13 cellular contexts compared by ENCODE assay signal in the genomic region with DNA sequence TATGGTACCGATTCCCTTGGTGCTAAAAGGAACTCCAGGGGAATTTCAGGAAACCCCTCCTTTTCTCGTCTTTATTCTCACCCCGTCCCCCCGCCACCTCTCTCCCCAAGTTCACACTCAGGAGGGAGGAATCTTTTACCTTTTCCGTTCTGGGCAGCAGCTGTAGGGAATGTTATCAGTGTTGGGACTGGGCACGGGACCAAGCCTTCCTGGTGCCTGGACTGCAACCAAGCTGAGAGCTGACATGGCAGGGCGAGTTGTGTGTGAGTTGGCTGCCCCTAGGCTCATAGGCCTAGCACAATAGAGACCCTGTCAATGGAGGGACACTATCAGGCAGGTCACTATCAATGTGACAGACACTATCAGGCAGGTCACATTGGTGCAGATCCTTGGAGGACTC.
DNase-seq lines count a peak whose midpoint lies in the region; FAIRE-seq and TF ChIP-seq lines count a peak whose summit lies in the region.
"Had no signal": no experiment of that assay in that cellular context is flagged by ENCODE, and none has a peak within 500 bp of the region (broad histone marks: within the 10 kb centered on the region; RNA-seq: fewer than 3 reads in every experiment).

No MANE protein-coding gene starts in this region.

- TF ChIP-seq RAD21 in H1 (IDR thresholded peaks at IDR 0.05 in 1 of 2, conservative IDR thresholded peaks at IDR 0.05 in 1 of 2; ENCODE audit: low read depth in 2 of 2, low read length in 2 of 2) = no peak

- no peak overlapping the region for H2BK20ac ChIP-seq in H1 (ENCODE audit: low read length)

- CTCF ChIA-PET in H1 (lab: Charles Lee; ENCODE audit: partially characterized antibody) = interaction anchor here (0.8 to 2.6 kb wide), 4 partner anchors 9 to 90 kb away, joined by 3 to 6 read pairs (median 5); no protein-coding TSS in a partner anchor

- no peak overlapping the region for H3K14ac ChIP-seq in H1 (ENCODE audit: insufficient read length)

- H3K79me2 ChIP-seq in H1 (ENCODE audit: control insufficient read depth in 1 of 2, insufficient read depth in 2 of 2, low read length in 2 of 2) = peaks cover 3 to 86% of the 10 kb centered on the region in 2 experiments; a peak in 3 of 4 replicates
- peaks cover 3% of the 10 kb centered on the region for H3K79me2 ChIP-seq in mesendoderm (ENCODE audit: control insufficient read depth, insufficient read depth, low read length)

- H3K4me3 ChIP-seq in H1 (ENCODE audit: extremely low read depth in 1 of 4, insufficient read depth in 2 of 4, low read depth in 3 of 4, low read length in 4 of 4) = no peak overlapping the region
- no peak overlapping the region for H3K4me3 ChIP-seq in mesendoderm (ENCODE audit: low read length)
- H3K4me3 ChIP-seq in thyroid gland (replicated peaks in 1 of 3) = no peak overlapping the region
- H3K4me3 ChIP-seq in H7 (ENCODE audit: insufficient read depth, low read depth, low read length) = no peak overlapping the region
- no peak overlapping the region for H3K4me3 ChIP-seq in brain microvascular endothelial cell (ENCODE audit: low read depth, low read length)
- H3K4me3 ChIP-seq: lung had no signal

- in situ Hi-C loops in brain microvascular endothelial cell (cut with HindIII; ENCODE audit: low pct_ligation_motif_present, low sequenced_read_pairs) = no loop called here

- no peak for TF ChIP-seq EP300 in H1 (IDR thresholded peaks at IDR 0.05; ENCODE audit: borderline replicate concordance in 1 of 2, low read depth in 2 of 2, low read length in 2 of 2)

- no peak overlapping the region for H2BK15ac ChIP-seq in H1 (ENCODE audit: low read length)
- no peak overlapping the region for H2BK15ac ChIP-seq in mesendoderm (replicated peaks; ENCODE audit: low read depth)

- H3K36me3 ChIP-seq in H1 (ENCODE audit: control insufficient read depth in 2 of 4, insufficient read depth in 4 of 4, low read length in 3 of 4) (peaks cover 5 to 8% (median 5%) of the 10 kb centered on the region in 4 experiments; a peak in 4 of 8 replicates), mesendoderm (ENCODE audit: control insufficient read depth, insufficient read depth, low read length) (no peaks in the 10 kb centered on the region), thyroid gland (no peaks in the 10 kb centered on the region), H7 (replicated peaks; ENCODE audit: control insufficient read depth, insufficient read depth, low read length) (peaks cover 6% of the 10 kb centered on the region), brain microvascular endothelial cell (replicated peaks) (no peaks in the 10 kb centered on the region)

- H2AK5ac ChIP-seq in H1 (ENCODE audit: low read depth, low read length) = no peak overlapping the region
- peak overlapping the region; percentile 46 for H2AK5ac ChIP-seq in mesendoderm (ENCODE audit: low read length)

- H2BK120ac ChIP-seq in H1 (replicated peaks; ENCODE audit: low read depth, low read length) (no peak overlapping the region), mesendoderm (ENCODE audit: low read depth, low read length) (no peak overlapping the region)

- DNase-seq in NCI-H226 (peak; percentile 77), H1 (ENCODE audit: low read depth in 1 of 2, low spot score in 2 of 2) (no peak), mesendoderm (peak; percentile 87), thyroid gland (peak; percentile 83 to 86), H7 (no peak), NCI-H1436 (lab: John Stamatoyannopoulos, UW) (no peak), brain microvascular endothelial cell (no peak)
- DNase-seq in activated naive CD4-positive, alpha-beta T cell (lab: John Stamatoyannopoulos, UW) = no peak
- DNase-seq: activated T-cell treated with anti-CD3 and anti-CD28 coated beads for 4 hours; NCI-H510A treated with DMSO at 0.1 percent for 48 hours; SIG-M5; stimulated activated CD4-positive, alpha-beta T cell treated with anti-CD3 and anti-CD28 coated beads, Interleukin-4, amount 100 ng/mL, for 1 hour had no signal

- H3K79me1 ChIP-seq in H1 (ENCODE audit: low read depth, low read length) (peaks cover 15% of the 10 kb centered on the region), mesendoderm (ENCODE audit: low read length) (peaks cover 12% of the 10 kb centered on the region)

- H2BK5ac ChIP-seq in H1 (ENCODE audit: low read depth, low read length) (no peak overlapping the region), mesendoderm (ENCODE audit: low read length) (no peak overlapping the region)

- no peak for FAIRE-seq in H1 (lab: Jason Lieb, UNC)

- H3K4me1 ChIP-seq in H1 (replicated peaks in 1 of 4; ENCODE audit: control insufficient read depth in 3 of 4, insufficient read depth in 4 of 4, low read length in 3 of 4) (peaks cover 0 to 12% (median 6%) of the 10 kb centered on the region in 4 experiments; a peak in 4 of 7 replicates), mesendoderm (ENCODE audit: control insufficient read depth, low read depth, low read length) (peaks cover 7% of the 10 kb centered on the region), thyroid gland (peaks cover 0 to 22% of the 10 kb centered on the region in 2 donors)

- H3K4ac ChIP-seq in H1 (replicated peaks; ENCODE audit: insufficient read length, low read depth, low read length) (no peak overlapping the region), mesendoderm (ENCODE audit: low read depth, low read length) (no peak overlapping the region)

- H3K56ac ChIP-seq in H1 (replicated peaks; ENCODE audit: insufficient read length, low read depth, low read length) (no peak overlapping the region), mesendoderm (ENCODE audit: low read length) (peak overlapping the region; percentile 59)

- TF ChIP-seq POLR2A in H1 (IDR thresholded peaks at IDR 0.05; ENCODE audit: control extremely low read depth in 1 of 2, low read depth in 2 of 2, low read length in 2 of 2) = no peak
- no peak for TF ChIP-seq POLR2A in thyroid gland (IDR thresholded peaks at IDR 0.05)

- no peak overlapping the region for H3K4me2 ChIP-seq in H1 (ENCODE audit: insufficient read depth in 1 of 2, low read depth in 2 of 2, low read length in 2 of 2)
- no peak overlapping the region for H3K4me2 ChIP-seq in mesendoderm (ENCODE audit: low read length)

- H3K27ac ChIP-seq in H1 (ENCODE audit: low read depth, low read length) = no peak overlapping the region
- H3K27ac ChIP-seq in mesendoderm (ENCODE audit: low read depth, low read length) = peak overlapping the region; percentile 19
- H3K27ac ChIP-seq in thyroid gland = peak overlapping the region in 2 of 3 donors; percentile 15 to 40
- H3K27ac ChIP-seq in brain microvascular endothelial cell = no peak overlapping the region

- POLR2A ChIA-PET in H1 (lab: Charles Lee; ENCODE audit: partially characterized antibody) = interaction anchor here (0.9 to 1.2 kb wide), 2 partner anchors 13 to 15 kb away, joined by 4 read pairs; no protein-coding TSS in a partner anchor

- no peak overlapping the region for H4K5ac ChIP-seq in H1 (ENCODE audit: insufficient read length, low read depth, low read length)
- no peak overlapping the region for H4K5ac ChIP-seq in mesendoderm (ENCODE audit: low read length)

- H3K9ac ChIP-seq in H1 (replicated peaks in 1 of 4; ENCODE audit: extremely low read depth in 1 of 4, low read depth in 3 of 4, low read length in 3 of 4) (no peak overlapping the region), mesendoderm (ENCODE audit: low read length) (no peak overlapping the region)

- H3K23me2 ChIP-seq in H1 (ENCODE audit: low read depth, low read length) = no peaks in the 10 kb centered on the region; the same call in 1 of the 2 replicates

- peaks cover 13 to 18% of the 10 kb centered on the region in 2 experiments for H4K20me1 ChIP-seq in H1 (replicated peaks in 1 of 2; ENCODE audit: control insufficient read depth in 1 of 2, insufficient read depth in 2 of 2, low read length in 2 of 2)

- H4K91ac ChIP-seq in H1 (replicated peaks; ENCODE audit: insufficient read length, low read length) = no peak overlapping the region

- intact Hi-C loops in thyroid gland (cut with DNase I) = no loop called here

- H3K27me3 ChIP-seq in H1 (replicated peaks in 1 of 4; ENCODE audit: control insufficient read depth in 3 of 4, extremely low read depth in 1 of 4, insufficient read depth in 3 of 4, low read length in 3 of 4) (no peaks in the 10 kb centered on the region), mesendoderm (ENCODE audit: insufficient read depth, low read length, poor library complexity) (no peaks in the 10 kb centered on the region), thyroid gland (no peaks in the 10 kb centered on the region), H7 (ENCODE audit: control insufficient read depth, insufficient read depth, low read length) (no peaks in the 10 kb centered on the region), brain microvascular endothelial cell (replicated peaks) (no peaks in the 10 kb centered on the region)

- no peak for TF ChIP-seq CTCF in H1 (IDR thresholded peaks at IDR 0.05; ENCODE audit: control extremely low read depth in 1 of 3, insufficient read depth in 1 of 3, low read depth in 1 of 3, low read length in 3 of 3)
- TF ChIP-seq CTCF in thyroid gland (IDR thresholded peaks at IDR 0.05) = no peak
- no peak for TF ChIP-seq CTCF in brain microvascular endothelial cell (IDR thresholded peaks at IDR 0.05; ENCODE audit: low read depth, low read length, missing control alignments)

- H3K23ac ChIP-seq in H1 (ENCODE audit: insufficient read length) (no peak overlapping the region), mesendoderm (ENCODE audit: low read length) (no peak overlapping the region)

- H4K8ac ChIP-seq in H1 (ENCODE audit: extremely low read depth, insufficient read depth, low read length) (no peak overlapping the region), mesendoderm (ENCODE audit: low read depth, low read length) (no peak overlapping the region)

- H3K9me3 ChIP-seq in H1 (ENCODE audit: insufficient read depth in 2 of 2, low read depth in 1 of 2, low read length in 1 of 2) (no peaks in the 10 kb centered on the region), thyroid gland (no peaks in the 10 kb centered on the region)

- H2AFZ ChIP-seq in H1 (ENCODE audit: low read length) = no peak overlapping the region

- H3K18ac ChIP-seq in H1 (ENCODE audit: extremely low read depth, low read length) (no peak overlapping the region), mesendoderm (ENCODE audit: low read length) (peak overlapping the region; percentile 7)

- no peak overlapping the region for H2BK12ac ChIP-seq in H1 (ENCODE audit: low read depth, low read length)

- 82% methylated on average over 7 of the region's 7 CpGs; no CpG with 5 or more reads in 1 of the 2 experiments for WGBS in H1 (ENCODE audit: extremely low coverage in 1 of 2, insufficient coverage in 1 of 2, insufficient read length in 1 of 2, insufficient replicate concordance in 2 of 2, low coverage in 1 of 2, low lambda C conversion rate in 2 of 2, missing lambda C conversion rate in 1 of 2), 2 experiments
- WGBS in mesendoderm (ENCODE audit: extremely low coverage, insufficient coverage, low lambda C conversion rate) = no CpG with 5 or more reads among the region's 7 CpGs
- WGBS in thyroid gland, 2 donors = 17 to 50% methylated on average over 7 of the region's 7 CpGs

TF ChIP-seq in H1, 55 proteins besides CTCF, POLR2A, EP300 and RAD21 (continues in another document):
- TF ChIP-seq POLR2AphosphoS5 (IDR thresholded peaks at IDR 0.05; ENCODE audit: low read depth, low read length) (peak; percentile 43; the same call in 1 of the 2 replicates), ASH2L (IDR thresholded peaks at IDR 0.05; ENCODE audit: low read length) (no peak)

Comparison
In these comparisons a context has a peak if more than half of its experiments do, and no peak if none do; other contexts are left out.
1. DNase-seq: peak in NCI-H226 (single experiment), mesendoderm (single experiment) and thyroid gland (2 of 2); none in H1 (0 of 2), activated naive CD4-positive, alpha-beta T cell (0 of 4), H7 (single experiment), NCI-H1436 (single experiment) and brain microvascular endothelial cell (single experiment).
2. H3K27ac ChIP-seq: peak in mesendoderm (single experiment) and thyroid gland (2 of 3); none in H1 (single experiment) and brain microvascular endothelial cell (single experiment).